Comparison of ENCODE assay signal across 13 cellular contexts in genomic region chr9:73155968-73156592, GRCh38. TPM values are rescaled to one million over a fixed set of nuclear protein-coding genes. Genes with fewer than 3 reads are reported as not detected.
DNase-seq lines count a peak whose midpoint lies in the region; ATAC-seq, FAIRE-seq and TF ChIP-seq lines count a peak whose summit lies in the region.
"Had no signal": no experiment of that assay in that cellular context is flagged by ENCODE, and none has a peak within 500 bp of the region (broad histone marks: within the 10 kb centered on the region; RNA-seq: fewer than 3 reads in every experiment).

No MANE protein-coding gene starts in this region.

- peak overlapping the region in 5 of 8 donors; percentile 17 to 84 (median 75) for H3K27ac ChIP-seq in spleen

- H3K4me3 ChIP-seq in spleen: peak overlapping the region in 1 of 8 donors; percentile 64

- peak overlapping the region; percentile 83 for H3K27ac Mint-ChIP-seq in T-helper 2 cell treated with Interferon-gamma antibody and Interleukin-4, amounts not matched to agents 5 μg/mL and 100 μg/mL, for 36 hours

- H3K9me3 Mint-ChIP-seq in T-helper 2 cell treated with Interferon-gamma antibody and Interleukin-4, amounts not matched to agents 5 μg/mL and 100 μg/mL, for 36 hours: no peaks in the 10 kb centered on the region
- H3K9me3 Mint-ChIP-seq: nephron had no signal

- 38 to 60% (median 54%) methylated on average over 4 of the region's 4 CpGs for WGBS in spleen, 5 donors

- H3K9me3 ChIP-seq in spleen: no peaks in the 10 kb centered on the region

- H3K27me3 Mint-ChIP-seq in T-helper 2 cell treated with Interferon-gamma antibody and Interleukin-4, amounts not matched to agents 5 μg/mL and 100 μg/mL, for 36 hours (ENCODE audit: low read depth): no peaks in the 10 kb centered on the region

- intact Hi-C loops in spleen (cut with DNase I; ENCODE audit: low total_unique reads): no loop called here
- intact Hi-C loops in left cardiac atrium (cut with DNase I): no loop called here
- intact Hi-C loops in Right ventricle myocardium inferior (cut with DNase I): no loop called here

- H3K4me1 Mint-ChIP-seq in T-helper 2 cell treated with Interferon-gamma antibody and Interleukin-4, amounts not matched to agents 5 μg/mL and 100 μg/mL, for 36 hours (ENCODE audit: low read depth): peaks cover 60% of the 10 kb centered on the region

- FAIRE-seq in RCC 7860 (lab: Jason Lieb, UNC): peak; percentile 85
- FAIRE-seq in endometrium (lab: Jason Lieb, UNC): peak; percentile 68

- H3K36me3 Mint-ChIP-seq in T-helper 2 cell treated with Interferon-gamma antibody and Interleukin-4, amounts not matched to agents 5 μg/mL and 100 μg/mL, for 36 hours (ENCODE audit: low read depth): peaks cover 54% of the 10 kb centered on the region

- peaks cover 3 to 77% (median 31%) of the 10 kb centered on the region in 6 donors for H3K4me1 ChIP-seq in spleen

- DNase-seq in T-helper 2 cell treated with Interferon-gamma antibody and Interleukin-4, amounts not matched to agents 5 μg/mL and 100 μg/mL, for 36 hours (ENCODE audit: low spot score): no peak
- DNase-seq in T-helper 2 cell: no peak
- no peak for DNase-seq in RCC 7860 (ENCODE audit: low spot score)
- DNase-seq in spleen: no peak
- DNase-seq in left cardiac atrium: no peak
- DNase-seq in GM19238 (ENCODE audit: insufficient read length, low spot score): no peak
- no peak for DNase-seq in Right ventricle myocardium inferior (ENCODE audit: missing footprints)
- DNase-seq: ACHN, amygdala, H7, NCI-H1105 had no signal

- H3K36me3 ChIP-seq in spleen: peaks cover 0 to 29% (median 4%) of the 10 kb centered on the region in 6 donors

- H3K27me3 ChIP-seq in spleen (replicated peaks in 1 of 7): no peaks in the 10 kb centered on the region

- no peak for TF ChIP-seq CTCF in spleen (IDR thresholded peaks at IDR 0.05 in 8 of 11, conservative IDR thresholded peaks at IDR 0.05 in 3 of 11)

- no peak for TF ChIP-seq POLR2A in spleen (IDR thresholded peaks at IDR 0.05)

- no peak for ATAC-seq in left cardiac atrium
- no peak for ATAC-seq in Right ventricle myocardium inferior

- peak overlapping the region; percentile 79 for H3K4me3 Mint-ChIP-seq in T-helper 2 cell treated with Interferon-gamma antibody and Interleukin-4, amounts not matched to agents 5 μg/mL and 100 μg/mL, for 36 hours
- H3K4me3 Mint-ChIP-seq: nephron had no signal

RNA-seq across cellular contexts. Expression of gene ANXA1, which starts 4.4 kb away (rescaled TPM):
- 100 to 1,000 TPM in 3 of 7 donors, 10 to 100 TPM in 4; 68.9 to 123 (median 98.4) TPM for total RNA-seq in spleen
- 10 to 100 TPM; 45.5 to 70.5 (median 46.5) TPM for polyA plus RNA-seq in spleen
- 100 to 1,000 TPM; 173 to 212 TPM for total RNA-seq in left cardiac atrium
- 75.7 TPM for total RNA-seq in Right ventricle myocardium inferior
